Comparison of ENCODE assay signal across 11 cellular contexts in the genomic region with DNA sequence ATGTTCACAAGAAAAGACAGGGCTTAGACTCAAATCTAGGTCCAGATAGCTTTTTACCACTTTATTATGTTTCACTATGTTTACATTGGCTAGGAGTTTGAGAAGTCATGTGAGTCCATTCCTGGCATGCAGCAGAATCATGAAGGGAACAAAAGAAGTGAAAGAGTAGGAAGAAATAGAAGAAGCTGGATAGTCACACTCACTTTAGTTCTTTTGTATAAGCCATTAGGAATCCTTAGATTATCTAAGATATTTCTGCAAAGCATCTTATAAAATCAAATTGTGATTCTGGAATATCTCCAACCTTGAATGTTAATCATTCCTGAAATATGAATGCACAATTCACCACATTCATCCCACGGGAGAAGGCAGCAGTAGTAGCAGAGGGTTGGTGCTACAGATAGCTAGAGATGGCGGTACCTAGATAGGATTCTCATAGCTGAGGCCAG. TPM values are rescaled to one million over a fixed set of nuclear protein-coding genes. Genes with fewer than 3 reads are reported as not detected.
DNase-seq lines count a peak whose midpoint lies in the region; ATAC-seq lines count a peak whose summit lies in the region.
"Had no signal": no experiment of that assay in that cellular context is flagged by ENCODE, and none has a peak within 500 bp of the region (broad histone marks: within the 10 kb centered on the region; RNA-seq: fewer than 3 reads in every experiment).

No MANE protein-coding gene starts in this region.

- H2AK5ac ChIP-seq in trophoblast cell (ENCODE audit: low read length), result no peak overlapping the region

- H3K79me2 ChIP-seq in trophoblast cell (ENCODE audit: control insufficient read depth, insufficient read depth, low read length, poor library complexity), result peaks cover 4% of the 10 kb centered on the region

- H3K4ac ChIP-seq in trophoblast cell (ENCODE audit: low read depth, low read length), result peak overlapping the region; percentile 47

- H2AFZ ChIP-seq in trophoblast cell (ENCODE audit: insufficient read depth, low read length, poor library complexity), result no peak overlapping the region

- no peak overlapping the region for H4K12ac ChIP-seq in trophoblast cell (ENCODE audit: low read depth, low read length)

- peaks cover 16% of the 10 kb centered on the region for H3K79me1 ChIP-seq in trophoblast cell (ENCODE audit: low read length)

- H3K36me3 ChIP-seq in trophoblast cell (ENCODE audit: control insufficient read depth in 1 of 2, insufficient read depth in 2 of 2, low read length in 2 of 2), result peaks cover 0 to 2% of the 10 kb centered on the region in 2 experiments

- H2BK120ac ChIP-seq in trophoblast cell (ENCODE audit: insufficient read depth, low read length, poor library complexity), result no peak overlapping the region

- no peak overlapping the region for H3K9ac ChIP-seq in trophoblast cell (ENCODE audit: low read length)

- H3K4me3 ChIP-seq in trophoblast cell (ENCODE audit: low read depth, low read length), result no peak overlapping the region

- WGBS in trophoblast cell (ENCODE audit: extremely low coverage, insufficient coverage, insufficient read length), result no CpG with 5 or more reads among the region's 2 CpGs

- no peak overlapping the region for H2BK12ac ChIP-seq in trophoblast cell (ENCODE audit: low read length)

- H2BK5ac ChIP-seq in trophoblast cell (ENCODE audit: low read depth, low read length, poor library complexity), result no peak overlapping the region

- no peak overlapping the region for H4K8ac ChIP-seq in trophoblast cell (ENCODE audit: low read depth, low read length)

- peaks cover 12 to 22% of the 10 kb centered on the region in 2 experiments for H3K4me1 ChIP-seq in trophoblast cell (ENCODE audit: control insufficient read depth in 1 of 2, insufficient read depth in 2 of 2, low read length in 2 of 2)

- in situ Hi-C loops in Caki2 (cut with HindIII; ENCODE audit: low pct_unique_long_range_greater_than_20kb, low sequenced_read_pairs), result no loop called here

- no peak overlapping the region for H4K91ac ChIP-seq in trophoblast cell (ENCODE audit: low read depth, low read length)

- no peak overlapping the region for H3K18ac ChIP-seq in trophoblast cell (ENCODE audit: low read length)

- no peaks in the 10 kb centered on the region for H3K27me3 ChIP-seq in trophoblast cell (ENCODE audit: insufficient read depth, low read length)

- DNase-seq in Caki2 (ENCODE audit: low read depth) (peak; percentile 46), NCI-H446 treated with DMSO at 0.1 percent for 48 hours (lab: John Stamatoyannopoulos, UW) (peak; percentile 69), dermis microvascular lymphatic vessel endothelial cell (ENCODE audit: low read depth in 2 of 2) (peak; percentile 69 to 84), trophoblast cell (peak in 1 of 2 donors; percentile 44), NCI-H2227 (lab: John Stamatoyannopoulos, UW; ENCODE audit: unreplicated experiment) (no peak), germinal center (ENCODE audit: low spot score) (no peak), SHP77 treated with DMSO at 0.1 percent for 48 hours (lab: John Stamatoyannopoulos, UW) (no peak)
- DNase-seq: activated T-cell treated with anti-CD3 and anti-CD28 coated beads, Interleukin-2, amount 50 U/mL, for 72 hours; NCI-H1930; T-helper 1 cell had no signal

- no peak overlapping the region for H3K23ac ChIP-seq in trophoblast cell (ENCODE audit: low read length)

- no peaks in the 10 kb centered on the region for H3K9me3 ChIP-seq in trophoblast cell (ENCODE audit: insufficient read depth, low read depth, low read length)

- no peak overlapping the region for H3K27ac ChIP-seq in trophoblast cell (ENCODE audit: low read depth, low read length)

- H3K4me2 ChIP-seq in trophoblast cell (ENCODE audit: low read length), result no peak overlapping the region

- no peak for ATAC-seq in GM19035 (IDR thresholded peaks at IDR 0.05; ENCODE audit: unreplicated experiment)
- ATAC-seq: activated T-cell treated with anti-CD3 and anti-CD28 coated beads, Interleukin-2, amount 50 U/mL, for 72 hours had no signal

- H3K14ac ChIP-seq in trophoblast cell (ENCODE audit: low read length), result no peak overlapping the region

RNA-seq across cellular contexts. Expression of a gene that starts 31.9 kb away (rescaled TPM):
- total RNA-seq in Caki2 (2014; rRNA removed; shearing (Covaris generic); ENCODE audit: low replicate concordance), result 2.1 and 2.2 TPM in 2 replicates
- 4.4 and 9.2 TPM in 2 replicates for total RNA-seq in dermis microvascular lymphatic vessel endothelial cell
- 35.1 and 38.4 TPM in 2 replicates for polyA plus RNA-seq in trophoblast cell (2013)

Comparison
In these comparisons a context has a peak if more than half of its experiments do, and no peak if none do; other contexts are left out.
1. DNase-seq: peak in Caki2 (single experiment), NCI-H446 treated with DMSO at 0.1 percent for 48 hours (single experiment) and dermis microvascular lymphatic vessel endothelial cell (2 of 2); none in NCI-H2227 (single experiment), germinal center (single experiment) and SHP77 treated with DMSO at 0.1 percent for 48 hours (single experiment).